ENCODE assay signal across 8 cellular contexts in the genomic region with DNA sequence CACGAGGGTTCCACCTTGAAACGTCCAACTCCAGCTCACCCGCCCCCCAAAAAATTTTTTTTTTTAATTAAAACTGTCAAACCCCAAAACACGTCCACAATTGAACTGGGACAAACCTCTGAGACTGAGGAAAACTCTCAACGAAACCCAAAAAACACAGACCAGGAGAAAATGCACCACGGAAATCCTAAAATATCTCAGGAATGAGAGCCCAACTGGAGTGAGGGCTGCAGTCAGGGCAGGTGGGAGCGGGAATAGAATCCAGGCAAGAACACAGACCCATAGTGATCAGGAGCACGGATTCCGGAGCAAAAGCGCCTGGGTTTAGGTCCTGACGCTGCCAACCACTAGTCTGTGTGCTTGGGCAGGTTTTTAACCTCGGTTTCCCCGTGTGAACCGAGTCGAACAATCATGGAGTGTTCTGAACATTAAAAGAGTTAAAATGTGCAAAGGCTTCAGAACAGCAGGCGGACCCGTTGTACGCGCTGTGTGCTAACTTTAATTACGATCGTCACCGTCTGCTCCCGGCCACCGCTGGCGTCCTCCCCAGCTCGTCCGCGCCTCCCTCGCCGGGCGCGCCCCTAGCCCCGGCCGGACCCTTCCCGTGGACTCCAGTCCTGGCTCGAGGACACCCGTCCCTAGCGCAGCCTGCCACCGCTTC. TPM values are rescaled to one million over a fixed set of nuclear protein-coding genes. Genes with fewer than 3 reads are reported as not detected.
A peak's percentile ranks its signal among the peaks of the same experiment; 100 is the strongest.
DNase-seq lines count a peak whose midpoint lies in the region; ATAC-seq and TF ChIP-seq lines count a peak whose summit lies in the region.

No MANE protein-coding gene starts in this region.

- no peaks in the 10 kb centered on the region for H3K9me3 Mint-ChIP-seq in activated T-helper 17 cell treated with anti-CD3 and anti-CD28 coated beads, Interleukin-2, amount 50 U/mL, for 72 hours

- H3K4me1 ChIP-seq in BLaER1 (peaks cover 33% of the 10 kb centered on the region), HUES48 (ENCODE audit: control insufficient read depth, insufficient read depth, low read length) (peaks cover 24% of the 10 kb centered on the region), heart left ventricle (peaks cover 0 to 35% (median 22%) of the 10 kb centered on the region in 12 donors), prostate gland (replicated peaks) (peaks cover 3% of the 10 kb centered on the region)

- peaks cover 49% of the 10 kb centered on the region for H3K27me3 ChIP-seq in BLaER1
- H3K27me3 ChIP-seq in HUES48 (ENCODE audit: control insufficient read depth, insufficient read depth, low read length) = peaks cover 57% of the 10 kb centered on the region
- H3K27me3 ChIP-seq in heart left ventricle = peaks cover 0 to 46% (median 0%) of the 10 kb centered on the region in 9 donors
- H3K27me3 ChIP-seq in prostate gland (replicated peaks; ENCODE audit: insufficient read depth) = no peaks in the 10 kb centered on the region

- H3K4me2 ChIP-seq in BLaER1 = peak overlapping the region; percentile 99

- H4K20me1 ChIP-seq in BLaER1 = peaks cover 52% of the 10 kb centered on the region

- peak; percentile 39 for ATAC-seq in GM19035 (IDR thresholded peaks at IDR 0.05; ENCODE audit: unreplicated experiment)
- ATAC-seq in activated T-helper 17 cell treated with anti-CD3 and anti-CD28 coated beads, Interleukin-2, amount 50 U/mL, for 72 hours (replicated peaks) = peak; percentile 9
- peak; percentile 55 to 79 (median 68) for ATAC-seq in heart left ventricle

- H3K36me3 Mint-ChIP-seq in activated T-helper 17 cell treated with anti-CD3 and anti-CD28 coated beads, Interleukin-2, amount 50 U/mL, for 72 hours (ENCODE audit: low read depth) = no peaks in the 10 kb centered on the region

- H3K9me3 ChIP-seq in BLaER1 (no peaks in the 10 kb centered on the region; the same call in 1 of the 2 replicates), HUES48 (ENCODE audit: control insufficient read depth, insufficient read depth, low read length) (no peaks in the 10 kb centered on the region), heart left ventricle (peaks cover 0 to under 1% (median 0%) of the 10 kb centered on the region in 12 donors), prostate gland (no peaks in the 10 kb centered on the region)

- 0 to 1% (median 1%) methylated on average over 28 to 39 of the region's 39 CpGs for WGBS in heart left ventricle, 4 donors
- WGBS in prostate gland = 0% methylated on average over 34 of the region's 39 CpGs

- no peaks in the 10 kb centered on the region for H3K36me3 ChIP-seq in BLaER1
- H3K36me3 ChIP-seq in HUES48 (ENCODE audit: control insufficient read depth, insufficient read depth, low read length) = no peaks in the 10 kb centered on the region
- H3K36me3 ChIP-seq in heart left ventricle = no peaks in the 10 kb centered on the region
- H3K36me3 ChIP-seq in prostate gland = no peaks in the 10 kb centered on the region

- H3K4me3 Mint-ChIP-seq in activated T-helper 17 cell treated with anti-CD3 and anti-CD28 coated beads, Interleukin-2, amount 50 U/mL, for 72 hours = peak overlapping the region; percentile 49

- H3K9ac ChIP-seq in BLaER1 (peak overlapping the region; percentile 66), HUES48 (ENCODE audit: low read depth, low read length) (peak overlapping the region; percentile 33; the same call in 1 of the 2 replicates)

- TF ChIP-seq CTCF in heart left ventricle (IDR thresholded peaks at IDR 0.05) (peak in 5 of 12 donors; percentile 5 to 35 (median 20)), prostate gland (IDR thresholded peaks at IDR 0.05) (peak in 2 of 4 experiments; percentile 29 to 38)

- DNase-seq in heart left ventricle (peak in 4 of 5 donors; percentile 32 to 61 (median 44)), prostate gland (ENCODE audit: low spot score) (peak; percentile 35), middle frontal gyrus (ENCODE audit: extremely low spot score, low spot score) (no peak), medulla oblongata (ENCODE audit: extremely low spot score) (no peak)

- intact Hi-C loops in heart left ventricle (cut with DNase I) = loop anchor here in 9 of 10 donors (1.0 to 10.0 kb wide), 12 partner anchors 11 to 192 kb away; a partner anchor contains a TSS
- intact Hi-C loops in prostate gland (cut with DNase I) = loop anchor here (5.0 to 10.0 kb wide), 3 partner anchors 91 to 174 kb away; no protein-coding TSS in a partner anchor

- H3K27me3 Mint-ChIP-seq in activated T-helper 17 cell treated with anti-CD3 and anti-CD28 coated beads, Interleukin-2, amount 50 U/mL, for 72 hours = peaks cover 63% of the 10 kb centered on the region

- H3K4me3 ChIP-seq in BLaER1 (peak overlapping the region; percentile 81), HUES48 (ENCODE audit: low read depth, low read length) (peak overlapping the region; percentile 93), heart left ventricle (peak overlapping the region; percentile 76 to 97 (median 86)), prostate gland (peak overlapping the region; percentile 94)

- no peak overlapping the region for H3K27ac Mint-ChIP-seq in activated T-helper 17 cell treated with anti-CD3 and anti-CD28 coated beads, Interleukin-2, amount 50 U/mL, for 72 hours

- no peak overlapping the region for H3K27ac ChIP-seq in BLaER1
- no peak overlapping the region for H3K27ac ChIP-seq in HUES48 (ENCODE audit: low read depth, low read length)
- peak overlapping the region; percentile 91 to 99 (median 96) for H3K27ac ChIP-seq in heart left ventricle
- peak overlapping the region; percentile 88 to 93 for H3K27ac ChIP-seq in prostate gland

- TF ChIP-seq POLR2A in heart left ventricle (IDR thresholded peaks at IDR 0.05) (no peak), prostate gland (IDR thresholded peaks at IDR 0.05) (no peak)

- peaks cover 7% of the 10 kb centered on the region for H3K4me1 Mint-ChIP-seq in activated T-helper 17 cell treated with anti-CD3 and anti-CD28 coated beads, Interleukin-2, amount 50 U/mL, for 72 hours

RNA-seq across cellular contexts. Expression of a gene that starts 0.6 kb away (rescaled TPM):
- total RNA-seq in activated T-helper 17 cell treated with anti-CD3 and anti-CD28 coated beads, Interleukin-2, amount 50 U/mL, for 72 hours = not detected
- total RNA-seq in heart left ventricle (10 to 100 TPM; 21.9 to 35.7 (median 29.7) TPM), prostate gland (10 to 100 TPM; 27.8 to 32.9 TPM)
- 10 to 100 TPM; 11.0 to 12.5 TPM for polyA plus RNA-seq in heart left ventricle

Comparison
In these comparisons a context has a peak if more than half of its experiments do, and no peak if none do; other contexts are left out.
1. H3K27ac ChIP-seq: peak in heart left ventricle (12 of 12) and prostate gland (2 of 2); none in BLaER1 (single experiment) and HUES48 (single experiment).
2. ATAC-seq: peak in every context shown above with its lines; median percentile 68 in heart left ventricle; 39 in GM19035; 9 in activated T-helper 17 cell treated with anti-CD3 and anti-CD28 coated beads, Interleukin-2, amount 50 U/mL, for 72 hours.
3. DNase-seq: peak in heart left ventricle (4 of 5) and prostate gland (single experiment); none in middle frontal gyrus (single experiment) and medulla oblongata (single experiment).
4. RNA of a gene that starts 0.6 kb away (total RNA-seq): 27.8 to 32.9 TPM in prostate gland and 21.9 to 35.7 TPM in heart left ventricle; not detected in activated T-helper 17 cell treated with anti-CD3 and anti-CD28 coated beads, Interleukin-2, amount 50 U/mL, for 72 hours; every median in the first group is over 10 times any median in the second.
5. Peak in every context shown above with its lines, with median percentiles within 50 percentile points of each other: H3K4me3 ChIP-seq.